ENCODE assay signal across 9 cellular contexts in genomic region chr12:6735448-6736191, GRCh38. TPM values are rescaled to one million over a fixed set of nuclear protein-coding genes. Genes with fewer than 3 reads are reported as not detected.
DNase-seq lines count a peak whose midpoint lies in the region; ATAC-seq, FAIRE-seq and TF ChIP-seq lines count a peak whose summit lies in the region.
"Had no signal": no experiment of that assay in that cellular context is flagged by ENCODE, and none has a peak within 500 bp of the region (broad histone marks: within the 10 kb centered on the region; RNA-seq: fewer than 3 reads in every experiment).

No MANE protein-coding gene starts in this region.

- TF ChIP-seq CTCF in GM10248 (IDR thresholded peaks at IDR 0.05; ENCODE audit: control extremely low read depth, extremely low read depth, low read depth, missing control alignments) = peak; percentile 81

- peaks cover 8% of the 10 kb centered on the region for H3K36me3 Mint-ChIP-seq in effector memory CD8-positive, alpha-beta T cell (ENCODE audit: insufficient read depth)

- FAIRE-seq in A204.1 (lab: Jason Lieb, UNC) = peak; percentile 92

- DNase-seq in GM10248 (ENCODE audit: extremely low spot score) = peak; percentile 56
- peak; percentile 25 to 34 for DNase-seq in NCI-H1930 (lab: John Stamatoyannopoulos, UW)
- peak; percentile 21 to 22 for DNase-seq in activated CD4-positive, alpha-beta T cell treated with anti-CD3 and anti-CD28 coated beads for 4 hours
- peak; percentile 12 to 28 (median 15) for DNase-seq in effector memory CD8-positive, alpha-beta T cell
- DNase-seq in lung microvascular endothelial cell (ENCODE audit: low read depth in 2 of 2) = peak; percentile 70 to 80
- DNase-seq in stromal cell of bone marrow (ENCODE audit: low read depth) = peak; percentile 38
- no peak for DNase-seq in GOT3 (lab: John Stamatoyannopoulos, UW)

- H3K27me3 Mint-ChIP-seq in effector memory CD8-positive, alpha-beta T cell = no peaks in the 10 kb centered on the region

- no peak overlapping the region for H3K4me3 Mint-ChIP-seq in effector memory CD8-positive, alpha-beta T cell

- peak overlapping the region in 1 of 2 donors; percentile 1 for H3K27ac Mint-ChIP-seq in effector memory CD8-positive, alpha-beta T cell

- ATAC-seq in effector memory CD8-positive, alpha-beta T cell (replicated peaks) = peak; percentile 49

- CTCF ChIA-PET in GM10248 (lab: Yijun Ruan, JAX) = interaction anchor here (0.6 to 6.7 kb wide), 8 partner anchors 10 to 88 kb away, joined by 3 to 41 read pairs (median 6); partner anchors contain the start of genes COPS7A and MLF2

- H3K4me1 Mint-ChIP-seq in effector memory CD8-positive, alpha-beta T cell (ENCODE audit: low read depth in 2 of 2) = no peaks in the 10 kb centered on the region

- no peaks in the 10 kb centered on the region for H3K9me3 Mint-ChIP-seq in effector memory CD8-positive, alpha-beta T cell

- POLR2A ChIA-PET in GM10248 (lab: Yijun Ruan, JAX) = no interaction called here

RNA-seq across cellular contexts. Expression of gene COPS7A, which starts 11.8 kb away (rescaled TPM):
- total RNA-seq in lung microvascular endothelial cell = 28.3 and 43.5 TPM in 2 replicates

RNA-seq across cellular contexts. Expression of gene MLF2, which starts 17.3 kb away (rescaled TPM):
- total RNA-seq in lung microvascular endothelial cell = 69.8 and 70.2 TPM in 2 replicates

RNA-seq across cellular contexts. Expression of gene PTMS, which starts 30.5 kb away (rescaled TPM):
- total RNA-seq in lung microvascular endothelial cell = 45.1 and 56.0 TPM in 2 replicates

RNA-seq across cellular contexts. Expression of gene PIANP, which starts 35.0 kb away (rescaled TPM):
- total RNA-seq in lung microvascular endothelial cell = not detected in 2 replicates
- total RNA-seq: glomerular endothelial cell had no signal

RNA-seq across cellular contexts. Expression of gene LAG3, which starts 36.7 kb away (rescaled TPM):
- total RNA-seq in lung microvascular endothelial cell = 0.20 and 0.22 TPM in 2 replicates
- total RNA-seq: glomerular endothelial cell had no signal
